ENCODE assay signal across 3 cellular contexts in genomic region chr5:95083606-95084005, GRCh38.
TF ChIP-seq lines count a peak whose summit lies in the region.

No MANE protein-coding gene starts in this region.

TF ChIP-seq in GM23338, 12 proteins besides CTCF, POLR2A, EP300 and RAD21 (continues in another document):
- TF ChIP-seq ETS1 (IDR thresholded peaks at IDR 0.05) (no peak), ZNF462 (CRISPR knock-in tag; IDR thresholded peaks at IDR 0.05) (no peak), JUNB (IDR thresholded peaks at IDR 0.05; ENCODE audit: unreplicated experiment) (no peak), EZH2phosphoT487 (IDR thresholded peaks at IDR 0.05; ENCODE audit: unreplicated experiment) (no peak), CREB1 (CRISPR knock-in tag; IDR thresholded peaks at IDR 0.05; ENCODE audit: low read depth) (no peak)

TF ChIP-seq in endothelial cell of umbilical vein, 7 proteins besides CTCF, POLR2A, EP300 and RAD21:
- no peak for TF ChIP-seq POLR2AphosphoS5 (IDR thresholded peaks at IDR 0.05; ENCODE audit: insufficient read depth, low read depth, low read length)
- no peak for TF ChIP-seq GATA2 (IDR thresholded peaks at IDR 0.05; ENCODE audit: insufficient read depth, insufficient read length, low read depth, low read length)
- peak; percentile 47 for TF ChIP-seq JUN (IDR thresholded peaks at IDR 0.05; ENCODE audit: borderline replicate concordance, insufficient read depth, insufficient read length, low read depth)
- no peak for TF ChIP-seq FOS (IDR thresholded peaks at IDR 0.05; ENCODE audit: borderline replicate concordance, insufficient read depth, low read length)
- TF ChIP-seq MAX (IDR thresholded peaks at IDR 0.05; ENCODE audit: insufficient read depth, insufficient read length), result no peak
TF ChIP-seq in endothelial cell of umbilical vein: peak in this region for 1.

TF ChIP-seq in WTC11, 78 proteins besides CTCF, POLR2A, EP300 and RAD21:
- TF ChIP-seq ZMAT4 (CRISPR knock-in tag; IDR thresholded peaks at IDR 0.05) (no peak), NFATC4 (CRISPR knock-in tag; IDR thresholded peaks at IDR 0.05) (no peak), FOXJ3 (CRISPR knock-in tag; IDR thresholded peaks at IDR 0.05; ENCODE audit: borderline replicate concordance) (no peak), OVOL2 (CRISPR knock-in tag; IDR thresholded peaks at IDR 0.05; ENCODE audit: borderline replicate concordance) (no peak), CREB1 (CRISPR knock-in tag; IDR thresholded peaks at IDR 0.05) (no peak), SP1 (CRISPR knock-in tag; conservative IDR thresholded peaks at IDR 0.05) (no peak), ERG (CRISPR knock-in tag; IDR thresholded peaks at IDR 0.05) (no peak), JUN (CRISPR knock-in tag; IDR thresholded peaks at IDR 0.05) (no peak), ZNF281 (CRISPR knock-in tag; IDR thresholded peaks at IDR 0.05) (no peak), MXD4 (CRISPR knock-in tag; IDR thresholded peaks at IDR 0.05; ENCODE audit: borderline replicate concordance) (no peak), ZNF317 (CRISPR knock-in tag; IDR thresholded peaks at IDR 0.05; ENCODE audit: borderline replicate concordance, low read depth) (no peak), ZNF425 (CRISPR knock-in tag; conservative IDR thresholded peaks at IDR 0.05) (no peak), ZSCAN18 (CRISPR knock-in tag; IDR thresholded peaks at IDR 0.05) (no peak)
TF ChIP-seq in WTC11: peak in this region for 0.
